In the genomic region with DNA sequence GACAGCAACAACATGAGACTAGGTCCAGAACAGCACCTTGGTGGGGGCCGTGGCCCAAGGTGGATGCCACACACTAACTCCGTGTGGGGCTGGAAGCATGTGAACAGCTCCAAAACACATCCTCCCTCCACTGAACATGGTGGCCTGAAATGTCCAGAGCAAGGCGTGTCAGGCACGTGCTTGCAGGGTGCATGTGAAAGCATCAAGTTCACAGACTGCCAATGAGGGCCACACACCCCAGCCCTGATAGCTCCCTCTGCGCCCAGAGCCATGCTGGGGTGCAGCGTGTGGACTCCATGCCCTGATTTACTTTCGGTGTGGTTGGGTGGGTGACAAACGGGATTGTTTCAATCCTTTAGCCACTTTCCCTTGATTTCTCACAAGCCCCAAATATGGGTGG, we compare ENCODE assay signal across 28 cellular contexts. TPM values are rescaled to one million over a fixed set of nuclear protein-coding genes. Genes with fewer than 3 reads are reported as not detected.
"Had no signal": no experiment of that assay in that cellular context is flagged by ENCODE, and none has a peak within 500 bp of the region (broad histone marks: within the 10 kb centered on the region; RNA-seq: fewer than 3 reads in every experiment).

No MANE protein-coding gene starts in this region.

- H3K9me3 ChIP-seq: ascending aorta had no signal

- DNase-seq: activated B cell treated with CpG ODN at 0.5 μM for 24 hours; activated CD4-positive, alpha-beta memory T cell treated with anti-CD3 and anti-CD28 coated beads for 36 hours; activated CD4-positive, alpha-beta T cell treated with anti-CD3 and anti-CD28 coated beads for 4 hours; activated CD4-positive, alpha-beta T cell treated with anti-CD3 and anti-CD28 coated beads, Interleukin-2, amount 10 ng/mL, durations not matched to agents 7 days and 5 days; activated CD4-positive, alpha-beta T cell treated with anti-CD3 and anti-CD28 coated beads, Interleukin-2, amount 50 U/mL, for 4 hours; activated CD4-positive, CD25-positive, alpha-beta regulatory T cell treated with anti-CD3 and anti-CD28 coated beads, Interleukin-2, amount 50 U/mL, for 72 hours; activated CD8-positive, alpha-beta memory T cell treated with anti-CD3 and anti-CD28 coated beads, Interleukin-2, amount 50 U/mL, for 4 hours; activated CD8-positive, alpha-beta T cell treated with anti-CD3 and anti-CD28 coated beads for 36 hours; activated effector memory CD4-positive, alpha-beta T cell treated with Interleukin-2 at 50 U/mL for 16 hours; activated gamma-delta T cell; activated naive CD4-positive, alpha-beta T cell treated with anti-CD3 and anti-CD28 coated beads, Interleukin-2, amount 10 ng/mL, durations not matched to agents 7 days and 5 days; activated naive CD4-positive, alpha-beta T cell treated with Interleukin-2 at 50 U/mL for 16 hours; activated naive CD8-positive, alpha-beta T cell treated with anti-CD3 and anti-CD28 coated beads, Interleukin-2, amount 10 ng/mL, durations not matched to agents 7 days and 5 days; activated naive CD8-positive, alpha-beta T cell treated with anti-CD3 and anti-CD28 coated beads, Interleukin-2, amount 50 U/mL, for 24 hours; activated T-cell treated with anti-CD3 and anti-CD28 coated beads, Interleukin-2, amount 50 U/mL, for 24 hours; activated T-cell treated with anti-CD3 and anti-CD28 coated beads, Interleukin-2, amount 50 U/mL, for 48 hours; amygdala; anterior cingulate cortex; caudate nucleus; cerebellar nuclear complex; T-cell; T-helper 2 cell; T-helper 9 cell had no signal

- H3K4me3 ChIP-seq: ascending aorta, cardiac muscle cell had no signal

- FAIRE-seq: bronchial epithelial cell, TTC549 had no signal

- ATAC-seq: activated CD8-positive, alpha-beta T cell treated with anti-CD3 and anti-CD28 coated beads for 36 hours; activated naive CD8-positive, alpha-beta T cell treated with anti-CD3 and anti-CD28 coated beads, Interleukin-2, amount 50 U/mL, for 24 hours; T-cell had no signal

- H3K27me3 ChIP-seq: ascending aorta, cardiac muscle cell had no signal

- H3K36me3 ChIP-seq: ascending aorta, cardiac muscle cell had no signal

- H3K27ac ChIP-seq: ascending aorta, cardiac muscle cell, VCaP had no signal

RNA-seq across cellular contexts. Expression of a gene that starts 20.1 kb away (rescaled TPM):
- total RNA-seq: ascending aorta had no signal
